Comparison of ENCODE assay signal across 8 cellular contexts in the genomic region with DNA sequence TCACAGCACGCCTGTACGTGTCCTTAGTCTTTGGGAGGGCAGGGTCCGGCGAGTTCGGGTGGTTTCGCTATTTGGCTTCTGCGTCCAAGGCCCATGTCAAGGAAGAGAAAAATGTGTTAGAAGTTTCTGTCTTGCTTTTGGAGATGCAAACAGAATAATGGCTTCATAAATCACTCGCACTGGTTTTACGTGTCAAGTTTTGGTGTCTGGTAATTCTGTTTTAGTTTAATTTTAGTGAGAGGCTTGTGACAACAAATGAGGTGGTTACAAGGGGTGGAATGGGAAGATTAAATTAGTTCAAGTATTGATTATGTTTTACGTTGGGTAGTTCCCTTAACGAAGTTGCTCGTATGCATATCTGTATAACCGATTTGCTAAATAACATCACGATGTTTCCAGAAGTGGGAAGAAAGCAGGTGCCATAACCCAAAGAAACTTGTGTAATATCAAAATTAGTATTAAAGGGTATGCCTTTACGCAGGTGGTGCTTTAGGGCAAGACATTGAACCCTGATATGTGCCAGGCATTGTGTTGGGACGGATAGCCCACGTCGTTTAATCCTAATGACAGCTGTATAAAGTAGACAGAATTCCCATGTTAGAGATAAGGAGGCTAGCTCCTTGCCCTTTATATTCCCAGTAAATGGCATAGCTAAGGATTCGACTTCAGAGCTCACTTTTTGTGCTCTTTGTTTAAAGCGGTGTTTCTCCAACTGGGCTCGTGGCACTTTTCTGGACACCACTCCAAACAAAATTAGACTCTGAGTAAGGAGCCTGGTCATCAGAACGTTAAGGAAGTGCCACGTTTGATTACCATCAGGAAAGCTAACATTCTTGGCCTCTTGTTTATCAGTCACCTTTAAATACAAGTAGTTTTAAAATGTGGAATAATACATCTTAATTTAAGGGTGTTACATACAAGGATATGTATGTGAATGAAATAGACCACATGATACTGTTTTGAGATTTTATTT. TPM values are rescaled to one million over a fixed set of nuclear protein-coding genes. Genes with fewer than 3 reads are reported as not detected.
A peak's percentile ranks its signal among the peaks of the same experiment; 100 is the strongest.
DNase-seq lines count a peak whose midpoint lies in the region; TF ChIP-seq lines count a peak whose summit lies in the region.

No MANE protein-coding gene starts in this region.

- H3K27ac ChIP-seq in endodermal cell (ENCODE audit: low read depth, low read length) (peak overlapping the region; percentile 81), neutrophil (peak overlapping the region; percentile 77)

- WGBS in endodermal cell (ENCODE audit: insufficient coverage in 1 of 2, insufficient read length in 1 of 2), 2 experiments: 11 to 13% methylated on average over 18 to 23 of the region's 23 CpGs

- H3K9ac ChIP-seq in endodermal cell (ENCODE audit: extremely low read depth, low read length, poor library complexity, severe bottlenecking): peak overlapping the region; percentile 98

- peaks cover 3% of the 10 kb centered on the region for H3K4me1 ChIP-seq in endodermal cell (ENCODE audit: control insufficient read depth, insufficient read depth, low read length)
- peaks cover 18 to 23% of the 10 kb centered on the region in 2 experiments for H3K4me1 ChIP-seq in neutrophil (ENCODE audit: control insufficient read depth in 1 of 2, insufficient read depth in 1 of 2, low read depth in 1 of 2, low read length in 1 of 2)

- no peaks in the 10 kb centered on the region for H3K27me3 Mint-ChIP-seq in activated T-cell treated with anti-CD3 and anti-CD28 coated beads, Interleukin-2, amount 50 U/mL, for 24 hours
- no peaks in the 10 kb centered on the region for H3K27me3 Mint-ChIP-seq in endodermal cell (ENCODE audit: insufficient read depth)

- H3K36me3 Mint-ChIP-seq in activated T-cell treated with anti-CD3 and anti-CD28 coated beads, Interleukin-2, amount 50 U/mL, for 24 hours (ENCODE audit: low read depth): peaks cover 89% of the 10 kb centered on the region
- H3K36me3 Mint-ChIP-seq in endodermal cell (ENCODE audit: low read depth): peaks cover 52% of the 10 kb centered on the region

- peaks cover 47% of the 10 kb centered on the region for H3K36me3 ChIP-seq in endodermal cell (ENCODE audit: control insufficient read depth, insufficient read depth, low read length)
- peaks cover 48% of the 10 kb centered on the region for H3K36me3 ChIP-seq in neutrophil

- no peak for TF ChIP-seq CTCF in endodermal cell (conservative IDR thresholded peaks at IDR 0.05)
- TF ChIP-seq CTCF in neutrophil (IDR thresholded peaks at IDR 0.05): no peak

- peaks cover 3% of the 10 kb centered on the region for H3K9me3 ChIP-seq in endodermal cell (ENCODE audit: control insufficient read depth, low read length)
- no peaks in the 10 kb centered on the region for H3K9me3 ChIP-seq in neutrophil

- H3K4me3 ChIP-seq in endodermal cell (ENCODE audit: low read length): peak overlapping the region; percentile 99
- H3K4me3 ChIP-seq in neutrophil (ENCODE audit: low read depth in 1 of 2, low read length in 1 of 2): peak overlapping the region; percentile 86 to 96

- H3K4me1 Mint-ChIP-seq in activated T-cell treated with anti-CD3 and anti-CD28 coated beads, Interleukin-2, amount 50 U/mL, for 24 hours (ENCODE audit: low read depth): peaks cover 54% of the 10 kb centered on the region
- peaks cover 39% of the 10 kb centered on the region for H3K4me1 Mint-ChIP-seq in endodermal cell

- H3K27ac Mint-ChIP-seq in activated T-cell treated with anti-CD3 and anti-CD28 coated beads, Interleukin-2, amount 50 U/mL, for 24 hours: peak overlapping the region; percentile 99
- peak overlapping the region; percentile 98 for H3K27ac Mint-ChIP-seq in endodermal cell

- H3K27me3 ChIP-seq in endodermal cell (ENCODE audit: control insufficient read depth, insufficient read depth, low read length, poor library complexity, severe bottlenecking) (no peaks in the 10 kb centered on the region), neutrophil (no peaks in the 10 kb centered on the region)

- peaks cover 3% of the 10 kb centered on the region for H3K9me3 Mint-ChIP-seq in activated T-cell treated with anti-CD3 and anti-CD28 coated beads, Interleukin-2, amount 50 U/mL, for 24 hours
- H3K9me3 Mint-ChIP-seq in endodermal cell: peaks cover 10% of the 10 kb centered on the region

- DNase-seq in activated T-cell treated with anti-CD3 and anti-CD28 coated beads, Interleukin-2, amount 50 U/mL, for 24 hours: no peak
- no peak for DNase-seq in activated T-cell treated with anti-CD3 and anti-CD28 coated beads, Interleukin-2, amount 50 U/mL, for 48 hours
- peak; percentile 34 for DNase-seq in OCI-M1 (lab: John Stamatoyannopoulos, UW)
- no peak for DNase-seq in endodermal cell
- no peak for DNase-seq in D341Med (ENCODE audit: low spot score)
- DNase-seq in stimulated activated CD4-positive, alpha-beta T cell treated with anti-CD3 and anti-CD28 coated beads, Interleukin-12 subunit alpha, Interleukin-12 subunit beta, amount 100 ng/mL, for 4 hours: no peak
- no peak for DNase-seq in DMS53 (lab: John Stamatoyannopoulos, UW)

- H3K4me3 Mint-ChIP-seq in activated T-cell treated with anti-CD3 and anti-CD28 coated beads, Interleukin-2, amount 50 U/mL, for 24 hours: peak overlapping the region; percentile 97
- H3K4me3 Mint-ChIP-seq in endodermal cell: peak overlapping the region; percentile 99

RNA-seq across cellular contexts. Expression of a gene that starts 0.8 kb away (rescaled TPM):
- 1,000 to 10,000 TPM; 1,014 to 1,108 TPM for total RNA-seq in endodermal cell
- polyA plus RNA-seq in endodermal cell (2013, experiment 1 of 2): 2,395 TPM
- polyA plus RNA-seq in endodermal cell (2013, experiment 2 of 2): 2,126 TPM

RNA-seq across cellular contexts. Expression of a gene that starts 29.2 kb away (rescaled TPM):
- 100 to 1,000 TPM; 195 to 215 TPM for total RNA-seq in endodermal cell
- 216 TPM for polyA plus RNA-seq in endodermal cell (2013, experiment 1 of 2)
- 206 TPM for polyA plus RNA-seq in endodermal cell (2013, experiment 2 of 2)
